ENCODE assay signal across 8 cellular contexts in genomic region chr1:119549719-119550141, GRCh38. TPM values are rescaled to one million over a fixed set of nuclear protein-coding genes. Genes with fewer than 3 reads are reported as not detected.
A peak's percentile ranks its signal among the peaks of the same experiment; 100 is the strongest.
DNase-seq lines count a peak whose midpoint lies in the region; ATAC-seq and TF ChIP-seq lines count a peak whose summit lies in the region.

No MANE protein-coding gene starts in this region.

- H3K27me3 ChIP-seq in Caco-2 (replicated peaks; ENCODE audit: control insufficient read depth, insufficient read depth, low read length) (no peaks in the 10 kb centered on the region), Panc1 (ENCODE audit: control insufficient read depth, insufficient read depth, low read length) (peaks cover 2% of the 10 kb centered on the region; the same call in 1 of the 2 replicates)

- no TSS peak for BruUV-seq in Caco-2 (replicated peaks; lab: Mats Ljungman, UMichigan)
- no TSS peak for BruUV-seq in Panc1 (replicated peaks; lab: Mats Ljungman, UMichigan)

- no peaks in the 10 kb centered on the region for H3K9me3 ChIP-seq in Caco-2
- no peaks in the 10 kb centered on the region for H3K9me3 ChIP-seq in Panc1 (ENCODE audit: control insufficient read depth, insufficient read depth, low read depth, low read length)

- in situ Hi-C loops in Panc1 (cut with HindIII; ENCODE audit: low pct_unique_long_range_greater_than_20kb, low sequenced_read_pairs): no loop called here

- H3K36me3 Mint-ChIP-seq in Caco-2 (ENCODE audit: insufficient read depth, unreplicated experiment) (no peaks in the 10 kb centered on the region), memory B cell (no peaks in the 10 kb centered on the region)
- no peaks in the 10 kb centered on the region for H3K36me3 Mint-ChIP-seq in effector memory CD8-positive, alpha-beta T cell (ENCODE audit: insufficient read depth)

- peak; percentile 92 for ATAC-seq in GM19351 (IDR thresholded peaks at IDR 0.05; ENCODE audit: unreplicated experiment)
- ATAC-seq in Panc1: peak; percentile 97
- peak; percentile 73 for ATAC-seq in memory B cell (ENCODE audit: low read depth)
- no peak for ATAC-seq in effector memory CD8-positive, alpha-beta T cell (replicated peaks)

- H3K27ac Mint-ChIP-seq in Caco-2 (ENCODE audit: unreplicated experiment) (no peak overlapping the region), memory B cell (peak overlapping the region; percentile 40)
- no peak overlapping the region for H3K27ac Mint-ChIP-seq in effector memory CD8-positive, alpha-beta T cell

- POLR2A ChIA-PET in Caco-2 (lab: Charles Lee): no interaction called here
- POLR2A ChIA-PET in Panc1 (lab: Charles Lee): no interaction called here

- H3K4me1 Mint-ChIP-seq in Caco-2 (ENCODE audit: low read depth, unreplicated experiment) (peaks cover 11% of the 10 kb centered on the region), memory B cell (peaks cover 12% of the 10 kb centered on the region)
- H3K4me1 Mint-ChIP-seq in effector memory CD8-positive, alpha-beta T cell (ENCODE audit: low read depth in 2 of 2): no peaks in the 10 kb centered on the region

- TF ChIP-seq CTCF in Caco-2 (IDR thresholded peaks at IDR 0.05; ENCODE audit: insufficient read depth in 1 of 2, low read depth in 1 of 2, low read length in 1 of 2, severe bottlenecking in 1 of 2, unreplicated experiment in 1 of 2) (peak in 1 of 2 experiments; percentile 58), Panc1 (IDR thresholded peaks at IDR 0.05) (peak; percentile 82)

- intact Hi-C loops in Caco-2 (cut with micrococcal nuclease; ENCODE audit: unreplicated experiment) (loop anchor here (1.0 to 10.0 kb wide), 5 partner anchors 62 to 175 kb away; no protein-coding TSS in a partner anchor), Panc1 (cut with micrococcal nuclease; ENCODE audit: unreplicated experiment) (no loop called here)

- H3K4me3 ChIP-seq in Caco-2 (ENCODE audit: low read depth, low read length) (no peak overlapping the region), Panc1 (ENCODE audit: low read depth in 2 of 2, low read length in 2 of 2) (no peak overlapping the region)

- no peaks in the 10 kb centered on the region for H3K27me3 Mint-ChIP-seq in Caco-2 (ENCODE audit: insufficient read depth, unreplicated experiment)
- no peaks in the 10 kb centered on the region for H3K27me3 Mint-ChIP-seq in memory B cell
- peaks cover 0 to 10% of the 10 kb centered on the region in 2 donors for H3K27me3 Mint-ChIP-seq in effector memory CD8-positive, alpha-beta T cell

- H3K36me3 ChIP-seq in Caco-2 (ENCODE audit: control insufficient read depth, insufficient read depth, low read length) (no peaks in the 10 kb centered on the region), Panc1 (ENCODE audit: control insufficient read depth, insufficient read depth, low read length) (no peaks in the 10 kb centered on the region)

- H3K4me1 ChIP-seq in Caco-2 (no peaks in the 10 kb centered on the region), Panc1 (ENCODE audit: control insufficient read depth, insufficient read depth, low read length) (no peaks in the 10 kb centered on the region)

- CTCF ChIA-PET in Caco-2 (lab: Charles Lee): no interaction called here
- CTCF ChIA-PET in Panc1 (lab: Charles Lee): no interaction called here

- H3K9me3 Mint-ChIP-seq in Caco-2 (ENCODE audit: unreplicated experiment) (no peaks in the 10 kb centered on the region), memory B cell (no peaks in the 10 kb centered on the region)
- H3K9me3 Mint-ChIP-seq in effector memory CD8-positive, alpha-beta T cell: no peaks in the 10 kb centered on the region

- H3K27ac ChIP-seq in Panc1 (ENCODE audit: low read length): no peak overlapping the region

- DNase-seq in Caco-2 (peak; percentile 66 to 75), LHCN-M2 (ENCODE audit: low read depth) (peak; percentile 78), Panc1 (ENCODE audit: low read depth, low spot score) (peak; percentile 5), dermis blood vessel endothelial cell (peak; percentile 81), memory B cell (ENCODE audit: low spot score in 2 of 2) (peak; percentile 49 to 60)
- no peak for DNase-seq in activated CD4-positive, CD25-positive, alpha-beta regulatory T cell (lab: John Stamatoyannopoulos, UW)
- no peak for DNase-seq in effector memory CD8-positive, alpha-beta T cell

- H3K4me3 Mint-ChIP-seq in Caco-2 (ENCODE audit: unreplicated experiment) (no peak overlapping the region), memory B cell (no peak overlapping the region)
- H3K4me3 Mint-ChIP-seq in effector memory CD8-positive, alpha-beta T cell: no peak overlapping the region

RNA-seq across cellular contexts. Expression of gene HSD3B1, which starts 42.7 kb away (rescaled TPM):
- 38.0 and 40.9 TPM in 2 replicates for total RNA-seq in Caco-2 (2022)
- total RNA-seq in LHCN-M2 (2014; rRNA removed): not detected in 2 replicates
- polyA plus RNA-seq in LHCN-M2 (2012): not detected
- total RNA-seq in Panc1 (2021; ENCODE audit: unreplicated experiment): not detected
- polyA plus RNA-seq in Panc1 (2012; ENCODE audit: insufficient read length): not detected
- total RNA-seq in dermis blood vessel endothelial cell: not detected in 2 replicates

Comparison
In these comparisons a context has a peak if more than half of its experiments do, and no peak if none do; other contexts are left out.
1. DNase-seq: peak in Caco-2 (2 of 2), LHCN-M2 (single experiment), Panc1 (single experiment), dermis blood vessel endothelial cell (single experiment) and memory B cell (2 of 2); none in activated CD4-positive, CD25-positive, alpha-beta regulatory T cell (0 of 4) and effector memory CD8-positive, alpha-beta T cell (0 of 3).
2. RNA of gene HSD3B1, which starts 42.7 kb away (total RNA-seq): 38.0 to 40.9 TPM in Caco-2; not detected in LHCN-M2, not detected in Panc1 (single experiment) and not detected in dermis blood vessel endothelial cell; every median in the first group is over 10 times any median in the second.